Comparison of ENCODE assay signal across 28 cellular contexts in genomic region chr3:79922633-79923032, GRCh38.
"Had no signal": no experiment of that assay in that cellular context is flagged by ENCODE, and none has a peak within 500 bp of the region (broad histone marks: within the 10 kb centered on the region; RNA-seq: fewer than 3 reads in every experiment).

No MANE protein-coding gene starts in this region.

- H3K4me1 ChIP-seq: colonic mucosa, esophagus muscularis mucosa, esophagus squamous epithelium, foreskin keratinocyte, gastrocnemius medialis, gastroesophageal sphincter, heart left ventricle, heart right ventricle had no signal

- H3K27ac Mint-ChIP-seq: dendritic cell treated with granulocyte-macrophage colony-stimulating factor and Interleukin-4, amounts not matched to agents 40 ng/mL and 50 ng/mL, for 4 days; effector memory CD8-positive, alpha-beta T cell; endodermal cell had no signal

- H3K4me3 Mint-ChIP-seq: dendritic cell treated with granulocyte-macrophage colony-stimulating factor and Interleukin-4, amounts not matched to agents 40 ng/mL and 50 ng/mL, for 4 days; effector memory CD8-positive, alpha-beta T cell; endodermal cell had no signal

- H3K9me3 Mint-ChIP-seq: dendritic cell treated with granulocyte-macrophage colony-stimulating factor and Interleukin-4, amounts not matched to agents 40 ng/mL and 50 ng/mL, for 4 days; endodermal cell had no signal

- H3K9me3 ChIP-seq: colonic mucosa, esophagus muscularis mucosa, esophagus squamous epithelium, gastrocnemius medialis, gastroesophageal sphincter, heart left ventricle, heart right ventricle had no signal

- H3K27me3 ChIP-seq: colonic mucosa, dorsolateral prefrontal cortex, esophagus muscularis mucosa, esophagus squamous epithelium, foreskin keratinocyte, gastrocnemius medialis, gastroesophageal sphincter, heart left ventricle, heart right ventricle, hepatocyte had no signal

- H3K27ac ChIP-seq: colonic mucosa, coronary artery, dorsolateral prefrontal cortex, epithelial cell of prostate, esophagus muscularis mucosa, esophagus squamous epithelium, foreskin keratinocyte, gastrocnemius medialis, gastroesophageal sphincter, heart left ventricle, heart right ventricle, hepatocyte had no signal

- DNase-seq: colonic mucosa; cortex of kidney; dermis blood vessel endothelial cell; dorsolateral prefrontal cortex; effector CD4-positive, alpha-beta T cell; effector CD8-positive, alpha-beta T cell; effector memory CD4-positive, alpha-beta T cell; effector memory CD8-positive, alpha-beta T cell; endodermal cell; erythroblast; esophagus squamous epithelium; foreskin fibroblast; foreskin keratinocyte; foreskin melanocyte; gastrocnemius medialis; glutamatergic neuron; head of caudate nucleus; heart left ventricle; heart right ventricle had no signal

- H3K36me3 ChIP-seq: colonic mucosa, esophagus muscularis mucosa, esophagus squamous epithelium, gastrocnemius medialis, gastroesophageal sphincter, heart left ventricle, heart right ventricle had no signal

- H3K27me3 Mint-ChIP-seq: dendritic cell treated with granulocyte-macrophage colony-stimulating factor and Interleukin-4, amounts not matched to agents 40 ng/mL and 50 ng/mL, for 4 days; effector memory CD8-positive, alpha-beta T cell had no signal

- FAIRE-seq: endometrium, endothelial cell of umbilical vein, frontal cortex had no signal

- H3K4me3 ChIP-seq: colonic mucosa, coronary artery, dorsolateral prefrontal cortex, esophagus muscularis mucosa, esophagus squamous epithelium, gastrocnemius medialis, gastroesophageal sphincter, heart left ventricle, heart right ventricle, hepatocyte had no signal
